Comparison of ENCODE assay signal across 14 cellular contexts in genomic region chr5:111227226-111227782, GRCh38. TPM values are rescaled to one million over a fixed set of nuclear protein-coding genes. Genes with fewer than 3 reads are reported as not detected.
DNase-seq lines count a peak whose midpoint lies in the region; ATAC-seq, FAIRE-seq and TF ChIP-seq lines count a peak whose summit lies in the region.
"Had no signal": no experiment of that assay in that cellular context is flagged by ENCODE, and none has a peak within 500 bp of the region (broad histone marks: within the 10 kb centered on the region; RNA-seq: fewer than 3 reads in every experiment).

No MANE protein-coding gene starts in this region.

- no peak for TF ChIP-seq POLR2A in tibial nerve (IDR thresholded peaks at IDR 0.05)
- no peak for TF ChIP-seq POLR2A in lower leg skin (IDR thresholded peaks at IDR 0.05)

- H3K27me3 Mint-ChIP-seq in CD4-positive, CD25-positive, alpha-beta regulatory T cell, result no peaks in the 10 kb centered on the region
- no peaks in the 10 kb centered on the region for H3K27me3 Mint-ChIP-seq in activated CD4-positive, alpha-beta memory T cell treated with anti-CD3 and anti-CD28 coated beads, Interleukin-2, amount 10 ng/mL, durations not matched to agents 7 days and 5 days

- POLR2A ChIA-PET in activated CD4-positive, alpha-beta memory T cell treated with anti-CD3 and anti-CD28 coated beads, Interleukin-2, amount 10 ng/mL, durations not matched to agents 7 days and 5 days (lab: Charles Lee), result interaction anchor here (5.0 to 7.1 kb wide), 2 partner anchors 11 to 27 kb away, joined by 29 to 130 read pairs; no protein-coding TSS in a partner anchor

- H3K4me3 Mint-ChIP-seq in CD4-positive, CD25-positive, alpha-beta regulatory T cell, result peak overlapping the region; percentile 93 to 100 (median 98)
- peak overlapping the region; percentile 74 for H3K4me3 Mint-ChIP-seq in activated CD4-positive, alpha-beta memory T cell treated with anti-CD3 and anti-CD28 coated beads, Interleukin-2, amount 10 ng/mL, durations not matched to agents 7 days and 5 days
- H3K4me3 Mint-ChIP-seq: activated B cell treated with CpG ODN at 0.5 μM for 24 hours, HFFc6 had no signal

- no peak for TF ChIP-seq CTCF in GM06990 (IDR thresholded peaks at IDR 0.05; ENCODE audit: insufficient read depth, low read length, poor library complexity, severe bottlenecking)
- TF ChIP-seq CTCF in colonic mucosa (IDR thresholded peaks at IDR 0.05), result no peak
- no peak for TF ChIP-seq CTCF in tibial nerve (IDR thresholded peaks at IDR 0.05)
- TF ChIP-seq CTCF in lower leg skin (IDR thresholded peaks at IDR 0.05), result no peak

- peak in 1 of 3 donors; percentile 39 for DNase-seq in CD4-positive, CD25-positive, alpha-beta regulatory T cell
- peak; percentile 43 for DNase-seq in GM06990 (ENCODE audit: extremely low read depth, insufficient read length)
- no peak for DNase-seq in activated CD4-positive, alpha-beta memory T cell treated with anti-CD3 and anti-CD28 coated beads, Interleukin-2, amount 10 ng/mL, durations not matched to agents 7 days and 5 days
- no peak for DNase-seq in colonic mucosa
- DNase-seq in RCC 7860 (ENCODE audit: low spot score), result no peak
- no peak for DNase-seq in tibial nerve (ENCODE audit: low spot score in 2 of 2)
- no peak for DNase-seq in lower leg skin (ENCODE audit: low spot score in 2 of 2)
- DNase-seq: activated B cell treated with CpG ODN at 0.5 μM for 24 hours, DMS153, HFFc6, NCI-H187, NCI-H524 treated with DMSO at 0.1 percent for 48 hours had no signal

- H3K27me3 ChIP-seq in CD4-positive, CD25-positive, alpha-beta regulatory T cell (ENCODE audit: control insufficient read depth, insufficient read depth, low read length), result no peaks in the 10 kb centered on the region
- H3K27me3 ChIP-seq in GM06990 (replicated peaks; ENCODE audit: control insufficient read depth, insufficient read depth, low read length), result no peaks in the 10 kb centered on the region
- H3K27me3 ChIP-seq in colonic mucosa, result peaks cover 17% of the 10 kb centered on the region
- H3K27me3 ChIP-seq in tibial nerve, result peaks cover 0 to 10% of the 10 kb centered on the region in 2 donors

- WGBS in tibial nerve, 2 donors, result 89 to 94% methylated on average over 6 of the region's 6 CpGs
- 81 to 82% methylated on average over 6 of the region's 6 CpGs for WGBS in lower leg skin, 2 donors

- H3K9me3 Mint-ChIP-seq in CD4-positive, CD25-positive, alpha-beta regulatory T cell, result peaks cover 0 to 2% (median 0%) of the 10 kb centered on the region in 7 donors
- H3K9me3 Mint-ChIP-seq in activated CD4-positive, alpha-beta memory T cell treated with anti-CD3 and anti-CD28 coated beads, Interleukin-2, amount 10 ng/mL, durations not matched to agents 7 days and 5 days, result no peaks in the 10 kb centered on the region
- H3K9me3 Mint-ChIP-seq: activated B cell treated with CpG ODN at 0.5 μM for 24 hours, HFFc6 had no signal

- H3K36me3 Mint-ChIP-seq in CD4-positive, CD25-positive, alpha-beta regulatory T cell, result peaks cover 16% of the 10 kb centered on the region
- H3K36me3 Mint-ChIP-seq in activated CD4-positive, alpha-beta memory T cell treated with anti-CD3 and anti-CD28 coated beads, Interleukin-2, amount 10 ng/mL, durations not matched to agents 7 days and 5 days (ENCODE audit: low read depth), result peaks cover 26% of the 10 kb centered on the region

- ATAC-seq in CD4-positive, CD25-positive, alpha-beta regulatory T cell (ENCODE audit: low read depth in 2 of 2), result no peak
- ATAC-seq in GM18502 (IDR thresholded peaks at IDR 0.05; ENCODE audit: poor library complexity, unreplicated experiment), result no peak

- FAIRE-seq in RCC 7860 (lab: Jason Lieb, UNC), result no peak

- no peaks in the 10 kb centered on the region for H3K9me3 ChIP-seq in CD4-positive, CD25-positive, alpha-beta regulatory T cell (ENCODE audit: control insufficient read depth in 2 of 2, low read length in 2 of 2)
- H3K9me3 ChIP-seq in colonic mucosa (no peaks in the 10 kb centered on the region), tibial nerve (no peaks in the 10 kb centered on the region)

- H3K4me1 ChIP-seq in CD4-positive, CD25-positive, alpha-beta regulatory T cell (ENCODE audit: control insufficient read depth, insufficient read depth, low read length, poor library complexity, severe bottlenecking), result peaks cover 78% of the 10 kb centered on the region
- H3K4me1 ChIP-seq in colonic mucosa (peaks cover 3% of the 10 kb centered on the region), tibial nerve (peaks cover 0 to 17% (median 6%) of the 10 kb centered on the region in 4 donors)

- no peak for TF ChIP-seq EP300 in tibial nerve (IDR thresholded peaks at IDR 0.05)

- H3K27ac Mint-ChIP-seq in CD4-positive, CD25-positive, alpha-beta regulatory T cell, result peak overlapping the region; percentile 91 to 100 (median 98)
- H3K27ac Mint-ChIP-seq in activated CD4-positive, alpha-beta memory T cell treated with anti-CD3 and anti-CD28 coated beads, Interleukin-2, amount 10 ng/mL, durations not matched to agents 7 days and 5 days, result peak overlapping the region; percentile 85
- H3K27ac Mint-ChIP-seq: activated B cell treated with CpG ODN at 0.5 μM for 24 hours, HFFc6 had no signal

- intact Hi-C loops in colonic mucosa (cut with DNase I) (no loop called here), lower leg skin (cut with DNase I; ENCODE audit: low total_unique reads) (no loop called here)

- H3K4me3 ChIP-seq in CD4-positive, CD25-positive, alpha-beta regulatory T cell (ENCODE audit: low read depth, low read length), result peak overlapping the region; percentile 98
- H3K4me3 ChIP-seq in GM06990 (replicated peaks; ENCODE audit: low read depth, low read length) (peak overlapping the region; percentile 22), colonic mucosa (no peak overlapping the region), tibial nerve (no peak overlapping the region), lower leg skin (ENCODE audit: low read depth, poor library complexity, severe bottlenecking) (no peak overlapping the region)
- H3K4me3 ChIP-seq: cardiac muscle cell had no signal

- no peaks in the 10 kb centered on the region for H3K36me3 ChIP-seq in CD4-positive, CD25-positive, alpha-beta regulatory T cell (ENCODE audit: control insufficient read depth, insufficient read depth, low read length)
- H3K36me3 ChIP-seq in GM06990 (ENCODE audit: control insufficient read depth, insufficient read depth, low read length), result no peaks in the 10 kb centered on the region; the same call in 1 of the 2 replicates
- no peaks in the 10 kb centered on the region for H3K36me3 ChIP-seq in colonic mucosa
- no peaks in the 10 kb centered on the region for H3K36me3 ChIP-seq in tibial nerve
- H3K36me3 ChIP-seq: cardiac muscle cell had no signal

- CTCF ChIA-PET in activated CD4-positive, alpha-beta memory T cell treated with anti-CD3 and anti-CD28 coated beads, Interleukin-2, amount 10 ng/mL, durations not matched to agents 7 days and 5 days (lab: Charles Lee), result interaction anchor here (1.7 kb wide), 1 partner anchor 51 kb away, joined by 7 read pairs; no protein-coding TSS in a partner anchor

- H3K9ac ChIP-seq in colonic mucosa (ENCODE audit: low read depth in 2 of 2, low read length in 2 of 2), result no peak overlapping the region

- peaks cover 48 to 64% (median 50%) of the 10 kb centered on the region in 4 donors for H3K4me1 Mint-ChIP-seq in CD4-positive, CD25-positive, alpha-beta regulatory T cell
- H3K4me1 Mint-ChIP-seq in activated CD4-positive, alpha-beta memory T cell treated with anti-CD3 and anti-CD28 coated beads, Interleukin-2, amount 10 ng/mL, durations not matched to agents 7 days and 5 days, result peaks cover 72% of the 10 kb centered on the region

- peak overlapping the region; percentile 87 for H3K27ac ChIP-seq in CD4-positive, CD25-positive, alpha-beta regulatory T cell (ENCODE audit: insufficient read depth, low read length, poor library complexity, severe bottlenecking)
- H3K27ac ChIP-seq in colonic mucosa, result peak overlapping the region; percentile 17
- H3K27ac ChIP-seq in tibial nerve, result peak overlapping the region in 1 of 4 donors; percentile 6
- H3K27ac ChIP-seq: cardiac muscle cell had no signal

RNA-seq across cellular contexts. Expression of gene CAMK4, which starts 3.1 kb away (rescaled TPM):
- 167 TPM for total RNA-seq in CD4-positive, CD25-positive, alpha-beta regulatory T cell
- 100 to 1,000 TPM in 2 of 4 donors, 10 to 100 TPM in 2; 85.3 to 125 (median 96.2) TPM for polyA plus RNA-seq in CD4-positive, CD25-positive, alpha-beta regulatory T cell
- total RNA-seq in activated CD4-positive, alpha-beta memory T cell treated with anti-CD3 and anti-CD28 coated beads, Interleukin-2, amount 10 ng/mL, durations not matched to agents 7 days and 5 days, result 10 to 100 TPM; 59.5 to 66.1 TPM
- total RNA-seq in colonic mucosa (1 to 10 TPM; 2.4 to 2.9 TPM), tibial nerve (1 to 10 TPM in 3 of 4 donors, under 1 TPM in 1; 0.66 to 5.5 (median 2.8) TPM), lower leg skin (1 to 10 TPM in 2 of 4 donors, under 1 TPM in 2; 0.49 to 4.1 (median 0.94) TPM)

Comparison
In these comparisons a context has a peak if more than half of its experiments do, and no peak if none do; other contexts are left out.
1. H3K4me3 ChIP-seq: peak in CD4-positive, CD25-positive, alpha-beta regulatory T cell (single experiment) and GM06990 (single experiment); none in colonic mucosa (single experiment), tibial nerve (0 of 4) and lower leg skin (single experiment).
2. RNA of gene CAMK4, which starts 3.1 kb away (total RNA-seq): 167 TPM in CD4-positive, CD25-positive, alpha-beta regulatory T cell (single experiment) and 59.5 to 66.1 TPM in activated CD4-positive, alpha-beta memory T cell treated with anti-CD3 and anti-CD28 coated beads, Interleukin-2, amount 10 ng/mL, durations not matched to agents 7 days and 5 days; 0.66 to 5.5 TPM in tibial nerve, 2.4 to 2.9 TPM in colonic mucosa and 0.49 to 4.1 TPM in lower leg skin; every median in the first group is over 4 times any median in the second.